ENCODE assay signal across 1 cellular context in the genomic region with DNA sequence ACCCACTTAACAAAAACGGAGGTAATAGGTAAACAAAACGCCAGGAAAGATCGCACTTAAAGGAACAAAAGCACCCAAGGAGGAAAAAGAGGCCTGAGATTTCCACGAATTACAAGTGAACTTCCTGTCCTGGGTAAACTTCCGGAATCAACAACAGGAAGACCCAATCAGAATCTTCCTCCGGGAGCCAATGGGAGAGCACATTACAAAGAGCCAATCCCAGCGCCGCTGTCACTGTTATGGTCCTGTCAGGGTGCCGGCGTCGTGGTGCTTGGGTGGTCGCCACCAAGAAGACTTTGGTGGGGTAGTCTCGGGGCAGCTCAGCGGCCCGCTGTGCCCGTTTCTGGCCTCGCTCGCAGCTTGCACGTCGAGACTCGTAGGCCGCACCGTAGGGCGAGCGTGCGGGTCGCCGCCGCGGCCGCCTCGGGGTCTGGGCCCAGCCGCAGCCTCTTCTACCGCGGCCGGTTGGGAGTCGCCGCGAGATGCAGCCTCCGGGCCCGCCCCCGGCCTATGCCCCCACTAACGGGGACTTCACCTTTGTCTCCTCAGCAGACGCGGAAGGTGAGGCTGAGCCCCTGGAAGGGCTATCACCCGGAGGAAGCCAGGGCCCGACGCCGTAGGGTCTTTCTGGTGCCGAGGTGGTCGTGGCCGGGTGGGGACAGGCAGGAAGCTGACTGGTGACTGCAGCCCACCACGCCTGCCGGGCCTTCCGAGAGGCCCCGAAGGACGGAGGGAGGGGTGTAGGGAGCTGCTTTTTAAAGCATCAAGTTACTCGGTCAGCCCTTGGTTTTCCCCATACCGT.
TF ChIP-seq lines count a peak whose summit lies in the region.

YIPF4 (plus strand) TSS at position 231 of the 802 bp plus-strand sequence; CDS start at position 483, 252 bp downstream.

TF ChIP-seq in HepG2, 621 proteins besides CTCF, POLR2A, EP300 and RAD21 (continued from another document and continues in another):
- TF ChIP-seq HNF4G (IDR thresholded peaks at IDR 0.05; ENCODE audit: borderline replicate concordance, low read depth, low read length) (no peak), HNF4G (CRISPR knock-in tag; IDR thresholded peaks at IDR 0.05; ENCODE audit: borderline replicate concordance, low read depth) (peak; percentile 80), CCAR2 (optimal IDR thresholded peaks at IDR 0.05; ENCODE audit: low read depth, low read length) (no peak), ZBTB3 (CRISPR knock-in tag; IDR thresholded peaks at IDR 0.05; ENCODE audit: borderline replicate concordance, low read depth) (no peak), TCF7L2 (IDR thresholded peaks at IDR 0.05; ENCODE audit: low read depth, low read length) (no peak), ZNF256 (CRISPR knock-in tag; conservative IDR thresholded peaks at IDR 0.05) (peak; percentile 93), PREB (CRISPR knock-in tag; IDR thresholded peaks at IDR 0.05) (peak; percentile 67; the same call in 1 of the 2 replicates), ZNF441 (CRISPR knock-in tag; IDR thresholded peaks at IDR 0.05; ENCODE audit: borderline replicate concordance) (peak; percentile 13; the same call in 1 of the 2 replicates), CBX5 (CRISPR knock-in tag; IDR thresholded peaks at IDR 0.05; ENCODE audit: borderline replicate concordance) (peak; percentile 47; the same call in 1 of the 2 replicates), ZNF468 (CRISPR knock-in tag; IDR thresholded peaks at IDR 0.05) (peak; percentile 57; the same call in 1 of the 2 replicates), GTF3A (CRISPR knock-in tag; conservative IDR thresholded peaks at IDR 0.05) (no peak), ZBTB42 (CRISPR knock-in tag; IDR thresholded peaks at IDR 0.05) (peak; percentile 94), ZNF792 (CRISPR knock-in tag; IDR thresholded peaks at IDR 0.05) (peak; percentile 51; the same call in 1 of the 2 replicates), TGIF2 (CRISPR knock-in tag; IDR thresholded peaks at IDR 0.05) (peak; percentile 98), ZNF564 (CRISPR knock-in tag; IDR thresholded peaks at IDR 0.05) (0 out of 2 replicates have a peak, but pooled peaks have one; percentile 64), CREB3 (CRISPR knock-in tag; IDR thresholded peaks at IDR 0.05) (peak; percentile 81), AGO2 (optimal IDR thresholded peaks at IDR 0.05; ENCODE audit: low read depth, low read length) (peak; percentile 92), ZFP62 (CRISPR knock-in tag; IDR thresholded peaks at IDR 0.05) (no peak), HBP1 (CRISPR knock-in tag; IDR thresholded peaks at IDR 0.05; ENCODE audit: low read depth) (peak; percentile 97), MAF1 (CRISPR knock-in tag; IDR thresholded peaks at IDR 0.05; ENCODE audit: borderline replicate concordance) (peak; percentile 35; the same call in 1 of the 2 replicates), ZNF644 (CRISPR knock-in tag; IDR thresholded peaks at IDR 0.05; ENCODE audit: low read depth) (no peak), NCOR1 (IDR thresholded peaks at IDR 0.05; ENCODE audit: borderline replicate concordance, low read length) (no peak), ZNF264 (CRISPR knock-in tag; IDR thresholded peaks at IDR 0.05) (peak; percentile 86), SALL2 (CRISPR knock-in tag; IDR thresholded peaks at IDR 0.05) (peak; percentile 90), ZNF770 (CRISPR knock-in tag; IDR thresholded peaks at IDR 0.05) (peak; percentile 79), ARID5B (CRISPR knock-in tag; IDR thresholded peaks at IDR 0.05) (peak; percentile 74), HOXA9 (CRISPR knock-in tag; IDR thresholded peaks at IDR 0.05; ENCODE audit: borderline replicate concordance) (no peak), NFATC3 (CRISPR knock-in tag; IDR thresholded peaks at IDR 0.05) (no peak), ZNF709 (CRISPR knock-in tag; IDR thresholded peaks at IDR 0.05) (peak; percentile 83; the same call in 1 of the 2 replicates), NFYB (CRISPR knock-in tag; IDR thresholded peaks at IDR 0.05) (peak; percentile 97)
- TF ChIP-seq, protein P1, sequence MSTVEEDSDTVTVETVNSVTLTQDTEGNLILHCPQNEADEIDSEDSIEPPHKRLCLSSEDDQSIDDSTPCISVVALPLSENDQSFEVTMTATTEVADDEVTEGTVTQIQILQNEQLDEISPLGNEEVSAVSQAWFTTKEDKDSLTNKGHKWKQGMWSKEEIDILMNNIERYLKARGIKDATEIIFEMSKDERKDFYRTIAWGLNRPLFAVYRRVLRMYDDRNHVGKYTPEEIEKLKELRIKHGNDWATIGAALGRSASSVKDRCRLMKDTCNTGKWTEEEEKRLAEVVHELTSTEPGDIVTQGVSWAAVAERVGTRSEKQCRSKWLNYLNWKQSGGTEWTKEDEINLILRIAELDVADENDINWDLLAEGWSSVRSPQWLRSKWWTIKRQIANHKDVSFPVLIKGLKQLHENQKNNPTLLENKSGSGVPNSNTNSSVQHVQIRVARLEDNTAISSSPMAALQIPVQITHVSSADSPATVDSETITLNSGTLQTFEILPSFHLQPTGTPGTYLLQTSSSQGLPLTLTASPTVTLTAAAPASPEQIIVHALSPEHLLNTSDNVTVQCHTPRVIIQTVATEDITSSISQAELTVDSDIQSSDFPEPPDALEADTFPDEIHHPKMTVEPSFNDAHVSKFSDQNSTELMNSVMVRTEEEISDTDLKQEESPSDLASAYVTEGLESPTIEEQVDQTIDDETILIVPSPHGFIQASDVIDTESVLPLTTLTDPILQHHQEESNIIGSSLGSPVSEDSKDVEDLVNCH (CRISPR knock-in tag; IDR thresholded peaks at IDR 0.05) = no peak
- TF ChIP-seq, protein P2, sequence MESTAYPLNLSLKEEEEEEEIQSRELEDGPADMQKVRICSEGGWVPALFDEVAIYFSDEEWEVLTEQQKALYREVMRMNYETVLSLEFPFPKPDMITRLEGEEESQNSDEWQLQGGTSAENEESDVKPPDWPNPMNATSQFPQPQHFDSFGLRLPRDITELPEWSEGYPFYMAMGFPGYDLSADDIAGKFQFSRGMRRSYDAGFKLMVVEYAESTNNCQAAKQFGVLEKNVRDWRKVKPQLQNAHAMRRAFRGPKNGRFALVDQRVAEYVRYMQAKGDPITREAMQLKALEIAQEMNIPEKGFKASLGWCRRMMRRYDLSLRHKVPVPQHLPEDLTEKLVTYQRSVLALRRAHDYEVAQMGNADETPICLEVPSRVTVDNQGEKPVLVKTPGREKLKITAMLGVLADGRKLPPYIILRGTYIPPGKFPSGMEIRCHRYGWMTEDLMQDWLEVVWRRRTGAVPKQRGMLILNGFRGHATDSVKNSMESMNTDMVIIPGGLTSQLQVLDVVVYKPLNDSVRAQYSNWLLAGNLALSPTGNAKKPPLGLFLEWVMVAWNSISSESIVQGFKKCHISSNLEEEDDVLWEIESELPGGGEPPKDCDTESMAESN (CRISPR knock-in tag; conservative IDR thresholded peaks at IDR 0.05) = no peak; the same call in none of the 2 replicates
- TF ChIP-seq, protein P3, sequence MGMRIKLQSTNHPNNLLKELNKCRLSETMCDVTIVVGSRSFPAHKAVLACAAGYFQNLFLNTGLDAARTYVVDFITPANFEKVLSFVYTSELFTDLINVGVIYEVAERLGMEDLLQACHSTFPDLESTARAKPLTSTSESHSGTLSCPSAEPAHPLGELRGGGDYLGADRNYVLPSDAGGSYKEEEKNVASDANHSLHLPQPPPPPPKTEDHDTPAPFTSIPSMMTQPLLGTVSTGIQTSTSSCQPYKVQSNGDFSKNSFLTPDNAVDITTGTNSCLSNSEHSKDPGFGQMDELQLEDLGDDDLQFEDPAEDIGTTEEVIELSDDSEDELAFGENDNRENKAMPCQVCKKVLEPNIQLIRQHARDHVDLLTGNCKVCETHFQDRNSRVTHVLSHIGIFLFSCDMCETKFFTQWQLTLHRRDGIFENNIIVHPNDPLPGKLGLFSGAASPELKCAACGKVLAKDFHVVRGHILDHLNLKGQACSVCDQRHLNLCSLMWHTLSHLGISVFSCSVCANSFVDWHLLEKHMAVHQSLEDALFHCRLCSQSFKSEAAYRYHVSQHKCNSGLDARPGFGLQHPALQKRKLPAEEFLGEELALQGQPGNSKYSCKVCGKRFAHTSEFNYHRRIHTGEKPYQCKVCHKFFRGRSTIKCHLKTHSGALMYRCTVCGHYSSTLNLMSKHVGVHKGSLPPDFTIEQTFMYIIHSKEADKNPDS (CRISPR knock-in tag; IDR thresholded peaks at IDR 0.05) = no peak
- TF ChIP-seq, protein P4, sequence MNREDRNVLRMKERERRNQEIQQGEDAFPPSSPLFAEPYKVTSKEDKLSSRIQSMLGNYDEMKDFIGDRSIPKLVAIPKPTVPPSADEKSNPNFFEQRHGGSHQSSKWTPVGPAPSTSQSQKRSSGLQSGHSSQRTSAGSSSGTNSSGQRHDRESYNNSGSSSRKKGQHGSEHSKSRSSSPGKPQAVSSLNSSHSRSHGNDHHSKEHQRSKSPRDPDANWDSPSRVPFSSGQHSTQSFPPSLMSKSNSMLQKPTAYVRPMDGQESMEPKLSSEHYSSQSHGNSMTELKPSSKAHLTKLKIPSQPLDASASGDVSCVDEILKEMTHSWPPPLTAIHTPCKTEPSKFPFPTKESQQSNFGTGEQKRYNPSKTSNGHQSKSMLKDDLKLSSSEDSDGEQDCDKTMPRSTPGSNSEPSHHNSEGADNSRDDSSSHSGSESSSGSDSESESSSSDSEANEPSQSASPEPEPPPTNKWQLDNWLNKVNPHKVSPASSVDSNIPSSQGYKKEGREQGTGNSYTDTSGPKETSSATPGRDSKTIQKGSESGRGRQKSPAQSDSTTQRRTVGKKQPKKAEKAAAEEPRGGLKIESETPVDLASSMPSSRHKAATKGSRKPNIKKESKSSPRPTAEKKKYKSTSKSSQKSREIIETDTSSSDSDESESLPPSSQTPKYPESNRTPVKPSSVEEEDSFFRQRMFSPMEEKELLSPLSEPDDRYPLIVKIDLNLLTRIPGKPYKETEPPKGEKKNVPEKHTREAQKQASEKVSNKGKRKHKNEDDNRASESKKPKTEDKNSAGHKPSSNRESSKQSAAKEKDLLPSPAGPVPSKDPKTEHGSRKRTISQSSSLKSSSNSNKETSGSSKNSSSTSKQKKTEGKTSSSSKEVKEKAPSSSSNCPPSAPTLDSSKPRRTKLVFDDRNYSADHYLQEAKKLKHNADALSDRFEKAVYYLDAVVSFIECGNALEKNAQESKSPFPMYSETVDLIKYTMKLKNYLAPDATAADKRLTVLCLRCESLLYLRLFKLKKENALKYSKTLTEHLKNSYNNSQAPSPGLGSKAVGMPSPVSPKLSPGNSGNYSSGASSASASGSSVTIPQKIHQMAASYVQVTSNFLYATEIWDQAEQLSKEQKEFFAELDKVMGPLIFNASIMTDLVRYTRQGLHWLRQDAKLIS (CRISPR knock-in tag; IDR thresholded peaks at IDR 0.05) = 0 out of 2 replicates have a peak, but pooled peaks have one; percentile 82
